In the genomic region with DNA sequence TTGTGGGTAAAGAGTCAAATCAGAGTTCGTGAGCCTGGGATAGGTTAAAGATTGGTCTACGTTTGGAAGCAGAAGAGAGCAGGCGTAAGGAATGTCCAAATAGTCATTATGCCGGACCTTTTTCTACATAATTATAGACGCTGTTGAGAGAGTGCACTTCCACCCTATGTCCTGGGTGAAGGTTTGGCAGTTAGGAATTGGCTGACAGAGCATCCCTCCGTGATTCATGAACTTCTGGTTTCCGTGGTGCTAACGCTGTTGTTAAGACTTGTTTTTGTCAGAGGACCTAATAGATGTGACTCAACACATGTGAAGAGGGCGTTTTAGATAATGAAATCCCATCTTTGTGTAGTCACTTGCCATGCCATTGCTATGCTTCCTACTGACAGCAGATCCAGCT, we compare ENCODE assay signal across 8 cellular contexts. TPM values are rescaled to one million over a fixed set of nuclear protein-coding genes. Genes with fewer than 3 reads are reported as not detected.
DNase-seq lines count a peak whose midpoint lies in the region; ATAC-seq lines count a peak whose summit lies in the region.

No MANE protein-coding gene starts in this region.

- H3K36me3 Mint-ChIP-seq in effector memory CD8-positive, alpha-beta T cell (ENCODE audit: insufficient read depth) = peaks cover 65% of the 10 kb centered on the region
- H3K36me3 Mint-ChIP-seq in naive thymus-derived CD8-positive, alpha-beta T cell = peaks cover 0 to 43% (median 0%) of the 10 kb centered on the region in 3 donors

- H3K27ac Mint-ChIP-seq in effector memory CD8-positive, alpha-beta T cell = peak overlapping the region; percentile 99
- peak overlapping the region; percentile 90 to 99 (median 96) for H3K27ac Mint-ChIP-seq in naive thymus-derived CD8-positive, alpha-beta T cell

- peak; percentile 48 for ATAC-seq in effector memory CD8-positive, alpha-beta T cell (replicated peaks)
- no peak for ATAC-seq in naive thymus-derived CD8-positive, alpha-beta T cell
- no peak for ATAC-seq in GM21717 (IDR thresholded peaks at IDR 0.05; ENCODE audit: unreplicated experiment)
- no peak for ATAC-seq in left colon

- no peaks in the 10 kb centered on the region for H3K9me3 ChIP-seq in SJCRH30 (replicated peaks)

- H3K27me3 ChIP-seq in SJCRH30 = no peaks in the 10 kb centered on the region

- H3K27ac ChIP-seq in SJCRH30 = no peak overlapping the region

- intact Hi-C loops in left colon (cut with DNase I, micrococcal nuclease) = no loop called here

- H3K36me3 ChIP-seq in SJCRH30 = peaks cover 20% of the 10 kb centered on the region

- peaks cover 4% of the 10 kb centered on the region; the same call in 1 of the 2 replicates for H3K4me1 ChIP-seq in SJCRH30

- peaks cover 48 to 61% of the 10 kb centered on the region in 2 donors for H3K4me1 Mint-ChIP-seq in effector memory CD8-positive, alpha-beta T cell (ENCODE audit: low read depth in 2 of 2)
- peaks cover 37 to 76% (median 63%) of the 10 kb centered on the region in 4 donors for H3K4me1 Mint-ChIP-seq in naive thymus-derived CD8-positive, alpha-beta T cell

- POLR2A ChIA-PET in naive thymus-derived CD8-positive, alpha-beta T cell (lab: Charles Lee) = interaction anchor here (0.6 kb wide), 1 partner anchor 463 kb away, joined by 4 read pairs; no protein-coding TSS in a partner anchor

- DNase-seq in SIG-M5 treated with dmso at 0.1 percent for 504 hours (lab: John Stamatoyannopoulos, UW; ENCODE audit: unreplicated experiment) (peak; percentile 50), SIG-M5 (lab: John Stamatoyannopoulos, UW) (no peak), SJCRH30 (no peak), left colon (no peak), superior temporal gyrus (ENCODE audit: extremely low spot score) (no peak)
- DNase-seq in effector memory CD8-positive, alpha-beta T cell = peak in 2 of 3 experiments; percentile 11 to 14
- DNase-seq in naive thymus-derived CD8-positive, alpha-beta T cell = no peak

- H3K9me3 Mint-ChIP-seq in effector memory CD8-positive, alpha-beta T cell = no peaks in the 10 kb centered on the region
- H3K9me3 Mint-ChIP-seq in naive thymus-derived CD8-positive, alpha-beta T cell = no peaks in the 10 kb centered on the region

- H3K4me3 Mint-ChIP-seq in effector memory CD8-positive, alpha-beta T cell = peak overlapping the region; percentile 87 to 95
- H3K4me3 Mint-ChIP-seq in naive thymus-derived CD8-positive, alpha-beta T cell = peak overlapping the region; percentile 87 to 99 (median 98)

- no peaks in the 10 kb centered on the region for H3K27me3 Mint-ChIP-seq in effector memory CD8-positive, alpha-beta T cell
- no peaks in the 10 kb centered on the region for H3K27me3 Mint-ChIP-seq in naive thymus-derived CD8-positive, alpha-beta T cell

- H3K4me3 ChIP-seq in SJCRH30 = peak overlapping the region; percentile 96

RNA-seq across cellular contexts. Expression of a gene that starts 1.1 kb away (rescaled TPM):
- 13.4 and 13.6 TPM in 2 replicates for total RNA-seq in SJCRH30 (2014; rRNA removed; shearing (Covaris generic))
- 10 to 100 TPM; 15.8 to 17.5 TPM for total RNA-seq in naive thymus-derived CD8-positive, alpha-beta T cell
- 1 to 10 TPM; 4.6 to 7.7 (median 5.2) TPM for polyA plus RNA-seq in naive thymus-derived CD8-positive, alpha-beta T cell
- 10 to 100 TPM; 21.4 to 22.4 TPM for total RNA-seq in left colon

RNA-seq across cellular contexts. Expression of a gene that starts 1.2 kb away (rescaled TPM):
- 23.8 TPM in 2 replicates for total RNA-seq in SJCRH30 (2014; rRNA removed; shearing (Covaris generic))
- total RNA-seq in naive thymus-derived CD8-positive, alpha-beta T cell = 10 to 100 TPM; 15.6 to 16.9 TPM
- 10 to 100 TPM; 14.8 to 22.2 (median 18.3) TPM for polyA plus RNA-seq in naive thymus-derived CD8-positive, alpha-beta T cell
- total RNA-seq in left colon = 1 to 10 TPM; 6.3 to 8.0 TPM

Comparison
In these comparisons a context has a peak if more than half of its experiments do, and no peak if none do; other contexts are left out.
1. DNase-seq: peak in SIG-M5 treated with dmso at 0.1 percent for 504 hours (single experiment) and effector memory CD8-positive, alpha-beta T cell (2 of 3); none in SIG-M5 (single experiment), SJCRH30 (0 of 2), naive thymus-derived CD8-positive, alpha-beta T cell (0 of 10), left colon (0 of 2) and superior temporal gyrus (single experiment).